4 cellular contexts compared by ENCODE assay signal in the genomic region with DNA sequence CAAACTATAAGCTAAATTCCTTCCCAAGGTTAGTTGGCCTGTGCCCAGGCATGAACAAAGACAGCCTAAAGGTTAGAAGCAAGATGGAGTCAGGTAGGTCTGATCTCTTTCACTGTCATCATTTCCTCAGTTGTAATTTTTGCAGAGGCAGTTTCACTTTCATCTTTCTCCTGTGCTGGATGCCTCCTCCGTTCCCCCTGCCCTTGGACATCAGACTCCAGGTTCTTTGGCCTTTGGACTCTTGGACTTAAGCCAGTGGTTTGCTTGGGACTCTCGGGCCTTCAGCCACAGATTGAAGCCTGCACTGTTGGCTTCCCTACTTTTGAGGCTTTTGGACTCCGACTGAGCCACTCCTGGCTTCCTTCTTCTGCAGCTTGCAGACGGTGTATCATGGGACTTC. TPM values are rescaled to one million over a fixed set of nuclear protein-coding genes. Genes with fewer than 3 reads are reported as not detected.
"Had no signal": no experiment of that assay in that cellular context is flagged by ENCODE, and none has a peak within 500 bp of the region (broad histone marks: within the 10 kb centered on the region; RNA-seq: fewer than 3 reads in every experiment).

No MANE protein-coding gene starts in this region.

RNA-seq across cellular contexts. Expression of gene CBS, which starts 40.3 kb away (rescaled TPM):
- total RNA-seq: HT-29 had no signal

RNA-seq across cellular contexts. Expression of gene CRYAA, which starts 52.9 kb away (rescaled TPM):
- total RNA-seq: HT-29, HT1080, IMR-90, K562 had no signal
